Comparison of ENCODE assay signal across 21 cellular contexts in genomic region chr10:58209669-58210068, GRCh38. TPM values are rescaled to one million over a fixed set of nuclear protein-coding genes. Genes with fewer than 3 reads are reported as not detected.
DNase-seq lines count a peak whose midpoint lies in the region; ATAC-seq and TF ChIP-seq lines count a peak whose summit lies in the region.
"Had no signal": no experiment of that assay in that cellular context is flagged by ENCODE, and none has a peak within 500 bp of the region (broad histone marks: within the 10 kb centered on the region; RNA-seq: fewer than 3 reads in every experiment).

No MANE protein-coding gene starts in this region.

- H3K4me1 Mint-ChIP-seq in WTC11 = peaks cover 21% of the 10 kb centered on the region

- TF ChIP-seq CTCF in WTC11 (IDR thresholded peaks at IDR 0.05) (no peak), upper lobe of right lung (IDR thresholded peaks at IDR 0.05) (no peak)

- H3K36me3 Mint-ChIP-seq in WTC11 = peaks cover 31% of the 10 kb centered on the region

- no peaks in the 10 kb centered on the region for H3K27me3 Mint-ChIP-seq in WTC11 (ENCODE audit: low read depth)
- H3K27me3 Mint-ChIP-seq: activated naive CD8-positive, alpha-beta T cell had no signal

- ATAC-seq in WTC11 (no peak), upper lobe of right lung (no peak), GM18907 (IDR thresholded peaks at IDR 0.05; ENCODE audit: unreplicated experiment) (no peak)
- ATAC-seq: activated CD4-positive, CD25-positive, alpha-beta regulatory T cell treated with anti-CD3 and anti-CD28 coated beads, Interleukin-2, amount 50 U/mL, for 24 hours; activated T-cell treated with anti-CD3 and anti-CD28 coated beads, Interleukin-2, amount 50 U/mL, for 4 hours; CD8-positive, alpha-beta T cell; gastroesophageal sphincter; psoas muscle had no signal

- peaks cover 13% of the 10 kb centered on the region for H3K9me3 Mint-ChIP-seq in WTC11
- H3K9me3 Mint-ChIP-seq: activated T-cell treated with anti-CD3 and anti-CD28 coated beads, Interleukin-2, amount 50 U/mL, for 4 hours; CD8-positive, alpha-beta T cell had no signal

- intact Hi-C loops in upper lobe of right lung (cut with DNase I) = no loop called here

- peak overlapping the region; percentile 57; the same call in 1 of the 2 replicates for H3K27ac Mint-ChIP-seq in WTC11
- H3K27ac Mint-ChIP-seq: activated naive CD8-positive, alpha-beta T cell; CD8-positive, alpha-beta T cell had no signal

- no peak overlapping the region for H3K4me3 Mint-ChIP-seq in WTC11
- H3K4me3 Mint-ChIP-seq: activated naive CD8-positive, alpha-beta T cell; activated T-cell treated with anti-CD3 and anti-CD28 coated beads, Interleukin-2, amount 50 U/mL, for 4 hours; CD8-positive, alpha-beta T cell; GM23338 had no signal

- DNase-seq in NCI-H748 (lab: John Stamatoyannopoulos, UW; ENCODE audit: unreplicated experiment) (peak; percentile 0), NCI-H748 treated with DMSO at 0.1 percent for 48 hours (lab: John Stamatoyannopoulos, UW) (no peak), WTC11 (ENCODE audit: low spot score) (no peak), glomerular visceral epithelial cell (ENCODE audit: extremely low spot score) (peak; percentile 9), upper lobe of right lung (peak; percentile 30), NCI-H774 (lab: John Stamatoyannopoulos, UW) (no peak), NCI-H510A (lab: John Stamatoyannopoulos, UW) (no peak)
- DNase-seq: activated T-cell treated with anti-CD3 and anti-CD28 coated beads, Interleukin-2, amount 50 U/mL, for 4 hours; CD8-positive, alpha-beta T cell; dermis blood vessel endothelial cell; KG1; NCI-H2171; psoas muscle; stimulated activated CD4-positive, alpha-beta T cell treated with anti-CD3 and anti-CD28 coated beads, Interleukin-4, amount 100 ng/mL, for 24 hours; T1000 had no signal

- H3K4me3 ChIP-seq in upper lobe of right lung = no peak overlapping the region
- H3K4me3 ChIP-seq: breast epithelium, gastroesophageal sphincter, GM23338, psoas muscle had no signal

- H3K27me3 ChIP-seq in upper lobe of right lung = no peaks in the 10 kb centered on the region
- H3K27me3 ChIP-seq: breast epithelium, gastroesophageal sphincter had no signal

- CTCF ChIA-PET in WTC11 (lab: Charles Lee) = no interaction called here

- no peak overlapping the region for H3K27ac ChIP-seq in upper lobe of right lung
- H3K27ac ChIP-seq: breast epithelium, gastroesophageal sphincter, psoas muscle had no signal

- POLR2A ChIA-PET in WTC11 (lab: Charles Lee) = no interaction called here

- no peaks in the 10 kb centered on the region for H3K4me1 ChIP-seq in upper lobe of right lung
- H3K4me1 ChIP-seq: breast epithelium, gastroesophageal sphincter, psoas muscle had no signal

- H3K9me3 ChIP-seq in upper lobe of right lung = no peaks in the 10 kb centered on the region
- H3K9me3 ChIP-seq: breast epithelium, gastroesophageal sphincter, psoas muscle had no signal

- no peaks in the 10 kb centered on the region for H3K36me3 ChIP-seq in upper lobe of right lung
- H3K36me3 ChIP-seq: breast epithelium had no signal

TF ChIP-seq in WTC11, 78 proteins besides CTCF, POLR2A, EP300 and RAD21:
- TF ChIP-seq ZNF263 (CRISPR knock-in tag; IDR thresholded peaks at IDR 0.05; ENCODE audit: low read depth) = no peak
- no peak for TF ChIP-seq ZNF138 (CRISPR knock-in tag; conservative IDR thresholded peaks at IDR 0.05)

RNA-seq across cellular contexts. Expression of gene IPMK, which starts 58.0 kb away (rescaled TPM):
- total RNA-seq in WTC11 (2021) (9.7 to 10.9 TPM (median 9.9 TPM) in 3 replicates), upper lobe of right lung (5.7 TPM)

RNA-seq across cellular contexts. Expression of gene CISD1, which starts 59.3 kb away (rescaled TPM):
- 46.6 to 53.8 TPM (median 48.3 TPM) in 3 replicates for total RNA-seq in WTC11 (2021)
- total RNA-seq in upper lobe of right lung = 23.7 TPM

Comparison
In these comparisons a context has a peak if more than half of its experiments do, and no peak if none do; other contexts are left out.
1. DNase-seq: peak in NCI-H748 (single experiment), glomerular visceral epithelial cell (single experiment) and upper lobe of right lung (single experiment); none in NCI-H748 treated with DMSO at 0.1 percent for 48 hours (single experiment), WTC11 (single experiment), NCI-H774 (single experiment) and NCI-H510A (single experiment).